In the genomic region with DNA sequence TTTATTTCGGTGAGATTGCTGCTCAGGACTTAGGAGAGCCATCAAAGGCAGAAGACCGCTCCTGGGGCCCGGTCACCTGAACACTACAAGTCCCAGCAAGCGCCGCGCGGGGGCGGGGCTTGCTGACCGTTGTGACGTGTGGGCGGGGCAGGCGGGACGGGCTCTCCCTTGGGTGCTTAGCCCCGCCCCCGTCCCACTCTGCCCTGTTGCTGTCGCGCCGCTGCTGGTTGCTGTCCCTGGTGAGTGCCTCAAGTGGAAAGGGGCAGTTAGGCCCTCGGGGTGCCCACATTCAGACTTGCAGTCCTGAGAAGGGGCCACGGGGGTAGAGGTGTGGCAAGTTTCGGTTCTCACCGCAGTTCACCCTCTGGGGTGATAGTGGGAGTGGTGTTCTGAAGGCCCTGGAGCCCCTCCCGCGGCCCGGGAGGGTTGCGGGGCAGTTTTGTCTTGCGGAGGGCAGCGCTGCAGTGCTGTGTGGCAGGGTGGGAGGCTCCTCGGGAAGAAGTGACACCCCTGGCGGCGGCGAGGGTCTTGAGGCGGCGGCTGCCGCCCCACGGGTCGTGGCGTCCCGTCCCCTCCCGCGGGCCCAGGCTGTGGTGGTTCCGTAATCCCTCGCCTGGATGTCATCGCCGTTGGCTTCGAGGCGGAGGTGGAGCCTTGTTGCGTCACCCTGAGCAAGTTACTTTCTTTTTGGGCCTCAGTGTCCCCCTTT, we compare ENCODE assay signal across 1 cellular context.
A peak's percentile ranks its signal among the peaks of the same experiment; 100 is the strongest.
TF ChIP-seq lines count a peak whose summit lies in the region.

A gene with protein sequence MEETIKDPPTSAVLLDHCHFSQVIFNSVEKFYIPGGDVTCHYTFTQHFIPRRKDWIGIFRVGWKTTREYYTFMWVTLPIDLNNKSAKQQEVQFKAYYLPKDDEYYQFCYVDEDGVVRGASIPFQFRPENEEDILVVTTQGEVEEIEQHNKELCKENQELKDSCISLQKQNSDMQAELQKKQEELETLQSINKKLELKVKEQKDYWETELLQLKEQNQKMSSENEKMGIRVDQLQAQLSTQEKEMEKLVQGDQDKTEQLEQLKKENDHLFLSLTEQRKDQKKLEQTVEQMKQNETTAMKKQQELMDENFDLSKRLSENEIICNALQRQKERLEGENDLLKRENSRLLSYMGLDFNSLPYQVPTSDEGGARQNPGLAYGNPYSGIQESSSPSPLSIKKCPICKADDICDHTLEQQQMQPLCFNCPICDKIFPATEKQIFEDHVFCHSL (plus strand): TSS at position 196 of the 709 bp plus-strand sequence. CDS start 10,673 bp downstream, outside the sequence.

TF ChIP-seq in HepG2, 621 proteins besides CTCF, POLR2A, EP300 and RAD21 (continued from another document and continues in another):
- TF ChIP-seq, protein P1, sequence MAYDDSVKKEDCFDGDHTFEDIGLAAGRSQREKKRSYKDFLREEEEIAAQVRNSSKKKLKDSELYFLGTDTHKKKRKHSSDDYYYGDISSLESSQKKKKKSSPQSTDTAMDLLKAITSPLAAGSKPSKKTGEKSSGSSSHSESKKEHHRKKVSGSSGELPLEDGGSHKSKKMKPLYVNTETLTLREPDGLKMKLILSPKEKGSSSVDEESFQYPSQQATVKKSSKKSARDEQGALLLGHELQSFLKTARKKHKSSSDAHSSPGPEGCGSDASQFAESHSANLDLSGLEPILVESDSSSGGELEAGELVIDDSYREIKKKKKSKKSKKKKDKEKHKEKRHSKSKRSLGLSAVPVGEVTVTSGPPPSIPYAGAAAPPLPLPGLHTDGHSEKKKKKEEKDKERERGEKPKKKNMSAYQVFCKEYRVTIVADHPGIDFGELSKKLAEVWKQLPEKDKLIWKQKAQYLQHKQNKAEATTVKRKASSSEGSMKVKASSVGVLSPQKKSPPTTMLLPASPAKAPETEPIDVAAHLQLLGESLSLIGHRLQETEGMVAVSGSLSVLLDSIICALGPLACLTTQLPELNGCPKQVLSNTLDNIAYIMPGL (CRISPR knock-in tag; IDR thresholded peaks at IDR 0.05; ENCODE audit: borderline replicate concordance in 1 of 2, low read depth in 1 of 2): peak; percentile 73 to 89; a peak in 3 of 4 replicates
- TF ChIP-seq, protein P2, sequence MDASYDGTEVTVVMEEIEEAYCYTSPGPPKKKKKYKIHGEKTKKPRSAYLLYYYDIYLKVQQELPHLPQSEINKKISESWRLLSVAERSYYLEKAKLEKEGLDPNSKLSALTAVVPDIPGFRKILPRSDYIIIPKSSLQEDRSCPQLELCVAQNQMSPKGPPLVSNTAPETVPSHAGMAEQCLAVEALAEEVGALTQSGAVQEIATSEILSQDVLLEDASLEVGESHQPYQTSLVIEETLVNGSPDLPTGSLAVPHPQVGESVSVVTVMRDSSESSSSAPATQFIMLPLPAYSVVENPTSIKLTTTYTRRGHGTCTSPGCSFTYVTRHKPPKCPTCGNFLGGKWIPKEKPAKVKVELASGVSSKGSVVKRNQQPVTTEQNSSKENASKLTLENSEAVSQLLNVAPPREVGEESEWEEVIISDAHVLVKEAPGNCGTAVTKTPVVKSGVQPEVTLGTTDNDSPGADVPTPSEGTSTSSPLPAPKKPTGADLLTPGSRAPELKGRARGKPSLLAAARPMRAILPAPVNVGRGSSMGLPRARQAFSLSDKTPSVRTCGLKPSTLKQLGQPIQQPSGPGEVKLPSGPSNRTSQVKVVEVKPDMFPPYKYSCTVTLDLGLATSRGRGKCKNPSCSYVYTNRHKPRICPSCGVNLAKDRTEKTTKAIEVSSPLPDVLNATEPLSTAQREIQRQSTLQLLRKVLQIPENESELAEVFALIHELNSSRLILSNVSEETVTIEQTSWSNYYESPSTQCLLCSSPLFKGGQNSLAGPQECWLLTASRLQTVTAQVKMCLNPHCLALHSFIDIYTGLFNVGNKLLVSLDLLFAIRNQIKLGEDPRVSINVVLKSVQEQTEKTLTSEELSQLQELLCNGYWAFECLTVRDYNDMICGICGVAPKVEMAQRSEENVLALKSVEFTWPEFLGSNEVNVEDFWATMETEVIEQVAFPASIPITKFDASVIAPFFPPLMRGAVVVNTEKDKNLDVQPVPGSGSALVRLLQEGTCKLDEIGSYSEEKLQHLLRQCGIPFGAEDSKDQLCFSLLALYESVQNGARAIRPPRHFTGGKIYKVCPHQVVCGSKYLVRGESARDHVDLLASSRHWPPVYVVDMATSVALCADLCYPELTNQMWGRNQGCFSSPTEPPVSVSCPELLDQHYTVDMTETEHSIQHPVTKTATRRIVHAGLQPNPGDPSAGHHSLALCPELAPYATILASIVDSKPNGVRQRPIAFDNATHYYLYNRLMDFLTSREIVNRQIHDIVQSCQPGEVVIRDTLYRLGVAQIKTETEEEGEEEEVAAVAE (CRISPR knock-in tag; IDR thresholded peaks at IDR 0.05; ENCODE audit: borderline replicate concordance): no peak
- TF ChIP-seq ZKSCAN5 (CRISPR knock-in tag; IDR thresholded peaks at IDR 0.05): 0 out of 2 replicates have a peak, but pooled peaks have one; percentile 44
- TF ChIP-seq, protein P3, sequence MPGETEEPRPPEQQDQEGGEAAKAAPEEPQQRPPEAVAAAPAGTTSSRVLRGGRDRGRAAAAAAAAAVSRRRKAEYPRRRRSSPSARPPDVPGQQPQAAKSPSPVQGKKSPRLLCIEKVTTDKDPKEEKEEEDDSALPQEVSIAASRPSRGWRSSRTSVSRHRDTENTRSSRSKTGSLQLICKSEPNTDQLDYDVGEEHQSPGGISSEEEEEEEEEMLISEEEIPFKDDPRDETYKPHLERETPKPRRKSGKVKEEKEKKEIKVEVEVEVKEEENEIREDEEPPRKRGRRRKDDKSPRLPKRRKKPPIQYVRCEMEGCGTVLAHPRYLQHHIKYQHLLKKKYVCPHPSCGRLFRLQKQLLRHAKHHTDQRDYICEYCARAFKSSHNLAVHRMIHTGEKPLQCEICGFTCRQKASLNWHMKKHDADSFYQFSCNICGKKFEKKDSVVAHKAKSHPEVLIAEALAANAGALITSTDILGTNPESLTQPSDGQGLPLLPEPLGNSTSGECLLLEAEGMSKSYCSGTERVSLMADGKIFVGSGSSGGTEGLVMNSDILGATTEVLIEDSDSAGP (CRISPR knock-in tag; IDR thresholded peaks at IDR 0.05; ENCODE audit: borderline replicate concordance): peak; percentile 92
- no peak for TF ChIP-seq ZNF224 (CRISPR knock-in tag; IDR thresholded peaks at IDR 0.05)
- TF ChIP-seq, protein P4, sequence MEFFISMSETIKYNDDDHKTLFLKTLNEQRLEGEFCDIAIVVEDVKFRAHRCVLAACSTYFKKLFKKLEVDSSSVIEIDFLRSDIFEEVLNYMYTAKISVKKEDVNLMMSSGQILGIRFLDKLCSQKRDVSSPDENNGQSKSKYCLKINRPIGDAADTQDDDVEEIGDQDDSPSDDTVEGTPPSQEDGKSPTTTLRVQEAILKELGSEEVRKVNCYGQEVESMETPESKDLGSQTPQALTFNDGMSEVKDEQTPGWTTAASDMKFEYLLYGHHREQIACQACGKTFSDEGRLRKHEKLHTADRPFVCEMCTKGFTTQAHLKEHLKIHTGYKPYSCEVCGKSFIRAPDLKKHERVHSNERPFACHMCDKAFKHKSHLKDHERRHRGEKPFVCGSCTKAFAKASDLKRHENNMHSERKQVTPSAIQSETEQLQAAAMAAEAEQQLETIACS (CRISPR knock-in tag; IDR thresholded peaks at IDR 0.05): peak; percentile 4; the same call in 1 of the 2 replicates
- TF ChIP-seq, protein P5, sequence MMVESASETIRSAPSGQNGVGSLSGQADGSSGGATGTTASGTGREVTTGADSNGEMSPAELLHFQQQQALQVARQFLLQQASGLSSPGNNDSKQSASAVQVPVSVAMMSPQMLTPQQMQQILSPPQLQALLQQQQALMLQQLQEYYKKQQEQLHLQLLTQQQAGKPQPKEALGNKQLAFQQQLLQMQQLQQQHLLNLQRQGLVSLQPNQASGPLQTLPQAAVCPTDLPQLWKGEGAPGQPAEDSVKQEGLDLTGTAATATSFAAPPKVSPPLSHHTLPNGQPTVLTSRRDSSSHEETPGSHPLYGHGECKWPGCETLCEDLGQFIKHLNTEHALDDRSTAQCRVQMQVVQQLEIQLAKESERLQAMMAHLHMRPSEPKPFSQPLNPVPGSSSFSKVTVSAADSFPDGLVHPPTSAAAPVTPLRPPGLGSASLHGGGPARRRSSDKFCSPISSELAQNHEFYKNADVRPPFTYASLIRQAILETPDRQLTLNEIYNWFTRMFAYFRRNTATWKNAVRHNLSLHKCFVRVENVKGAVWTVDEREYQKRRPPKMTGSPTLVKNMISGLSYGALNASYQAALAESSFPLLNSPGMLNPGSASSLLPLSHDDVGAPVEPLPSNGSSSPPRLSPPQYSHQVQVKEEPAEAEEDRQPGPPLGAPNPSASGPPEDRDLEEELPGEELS (CRISPR knock-in tag; IDR thresholded peaks at IDR 0.05): peak; percentile 8; the same call in 1 of the 2 replicates
- TF ChIP-seq RARA (CRISPR knock-in tag; IDR thresholded peaks at IDR 0.05): 0 out of 2 replicates have a peak, but pooled peaks have one; percentile 17
- no peak for TF ChIP-seq ZNF326 (CRISPR knock-in tag; IDR thresholded peaks at IDR 0.05; ENCODE audit: borderline replicate concordance)
- TF ChIP-seq, protein P6, sequence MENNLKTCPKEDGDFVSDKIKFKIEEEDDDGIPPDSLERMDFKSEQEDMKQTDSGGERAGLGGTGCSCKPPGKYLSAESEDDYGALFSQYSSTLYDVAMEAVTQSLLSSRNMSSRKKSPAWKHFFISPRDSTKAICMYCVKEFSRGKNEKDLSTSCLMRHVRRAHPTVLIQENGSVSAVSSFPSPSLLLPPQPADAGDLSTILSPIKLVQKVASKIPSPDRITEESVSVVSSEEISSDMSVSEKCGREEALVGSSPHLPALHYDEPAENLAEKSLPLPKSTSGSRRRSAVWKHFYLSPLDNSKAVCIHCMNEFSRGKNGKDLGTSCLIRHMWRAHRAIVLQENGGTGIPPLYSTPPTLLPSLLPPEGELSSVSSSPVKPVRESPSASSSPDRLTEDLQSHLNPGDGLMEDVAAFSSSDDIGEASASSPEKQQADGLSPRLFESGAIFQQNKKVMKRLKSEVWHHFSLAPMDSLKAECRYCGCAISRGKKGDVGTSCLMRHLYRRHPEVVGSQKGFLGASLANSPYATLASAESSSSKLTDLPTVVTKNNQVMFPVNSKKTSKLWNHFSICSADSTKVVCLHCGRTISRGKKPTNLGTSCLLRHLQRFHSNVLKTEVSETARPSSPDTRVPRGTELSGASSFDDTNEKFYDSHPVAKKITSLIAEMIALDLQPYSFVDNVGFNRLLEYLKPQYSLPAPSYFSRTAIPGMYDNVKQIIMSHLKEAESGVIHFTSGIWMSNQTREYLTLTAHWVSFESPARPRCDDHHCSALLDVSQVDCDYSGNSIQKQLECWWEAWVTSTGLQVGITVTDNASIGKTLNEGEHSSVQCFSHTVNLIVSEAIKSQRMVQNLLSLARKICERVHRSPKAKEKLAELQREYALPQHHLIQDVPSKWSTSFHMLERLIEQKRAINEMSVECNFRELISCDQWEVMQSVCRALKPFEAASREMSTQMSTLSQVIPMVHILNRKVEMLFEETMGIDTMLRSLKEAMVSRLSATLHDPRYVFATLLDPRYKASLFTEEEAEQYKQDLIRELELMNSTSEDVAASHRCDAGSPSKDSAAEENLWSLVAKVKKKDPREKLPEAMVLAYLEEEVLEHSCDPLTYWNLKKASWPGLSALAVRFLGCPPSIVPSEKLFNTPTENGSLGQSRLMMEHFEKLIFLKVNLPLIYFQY (CRISPR knock-in tag; IDR thresholded peaks at IDR 0.05; ENCODE audit: borderline replicate concordance): 0 out of 2 replicates have a peak, but pooled peaks have one; percentile 38
- TF ChIP-seq ZNF670 (CRISPR knock-in tag; IDR thresholded peaks at IDR 0.05; ENCODE audit: borderline replicate concordance): no peak
- TF ChIP-seq, protein P7, sequence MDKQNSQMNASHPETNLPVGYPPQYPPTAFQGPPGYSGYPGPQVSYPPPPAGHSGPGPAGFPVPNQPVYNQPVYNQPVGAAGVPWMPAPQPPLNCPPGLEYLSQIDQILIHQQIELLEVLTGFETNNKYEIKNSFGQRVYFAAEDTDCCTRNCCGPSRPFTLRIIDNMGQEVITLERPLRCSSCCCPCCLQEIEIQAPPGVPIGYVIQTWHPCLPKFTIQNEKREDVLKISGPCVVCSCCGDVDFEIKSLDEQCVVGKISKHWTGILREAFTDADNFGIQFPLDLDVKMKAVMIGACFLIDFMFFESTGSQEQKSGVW (CRISPR knock-in tag; IDR thresholded peaks at IDR 0.05; ENCODE audit: borderline replicate concordance): no peak
- no peak for TF ChIP-seq KDM3A (CRISPR knock-in tag; IDR thresholded peaks at IDR 0.05; ENCODE audit: low read depth)
- no peak for TF ChIP-seq PTBP1 (IDR thresholded peaks at IDR 0.05; ENCODE audit: low read depth, low read length, poor library complexity, severe bottlenecking)
- no peak for TF ChIP-seq NCOA2 (CRISPR knock-in tag; IDR thresholded peaks at IDR 0.05)
- peak; percentile 29; the same call in 1 of the 2 replicates for TF ChIP-seq FOXO1 (CRISPR knock-in tag; IDR thresholded peaks at IDR 0.05)
- TF ChIP-seq, protein P8, sequence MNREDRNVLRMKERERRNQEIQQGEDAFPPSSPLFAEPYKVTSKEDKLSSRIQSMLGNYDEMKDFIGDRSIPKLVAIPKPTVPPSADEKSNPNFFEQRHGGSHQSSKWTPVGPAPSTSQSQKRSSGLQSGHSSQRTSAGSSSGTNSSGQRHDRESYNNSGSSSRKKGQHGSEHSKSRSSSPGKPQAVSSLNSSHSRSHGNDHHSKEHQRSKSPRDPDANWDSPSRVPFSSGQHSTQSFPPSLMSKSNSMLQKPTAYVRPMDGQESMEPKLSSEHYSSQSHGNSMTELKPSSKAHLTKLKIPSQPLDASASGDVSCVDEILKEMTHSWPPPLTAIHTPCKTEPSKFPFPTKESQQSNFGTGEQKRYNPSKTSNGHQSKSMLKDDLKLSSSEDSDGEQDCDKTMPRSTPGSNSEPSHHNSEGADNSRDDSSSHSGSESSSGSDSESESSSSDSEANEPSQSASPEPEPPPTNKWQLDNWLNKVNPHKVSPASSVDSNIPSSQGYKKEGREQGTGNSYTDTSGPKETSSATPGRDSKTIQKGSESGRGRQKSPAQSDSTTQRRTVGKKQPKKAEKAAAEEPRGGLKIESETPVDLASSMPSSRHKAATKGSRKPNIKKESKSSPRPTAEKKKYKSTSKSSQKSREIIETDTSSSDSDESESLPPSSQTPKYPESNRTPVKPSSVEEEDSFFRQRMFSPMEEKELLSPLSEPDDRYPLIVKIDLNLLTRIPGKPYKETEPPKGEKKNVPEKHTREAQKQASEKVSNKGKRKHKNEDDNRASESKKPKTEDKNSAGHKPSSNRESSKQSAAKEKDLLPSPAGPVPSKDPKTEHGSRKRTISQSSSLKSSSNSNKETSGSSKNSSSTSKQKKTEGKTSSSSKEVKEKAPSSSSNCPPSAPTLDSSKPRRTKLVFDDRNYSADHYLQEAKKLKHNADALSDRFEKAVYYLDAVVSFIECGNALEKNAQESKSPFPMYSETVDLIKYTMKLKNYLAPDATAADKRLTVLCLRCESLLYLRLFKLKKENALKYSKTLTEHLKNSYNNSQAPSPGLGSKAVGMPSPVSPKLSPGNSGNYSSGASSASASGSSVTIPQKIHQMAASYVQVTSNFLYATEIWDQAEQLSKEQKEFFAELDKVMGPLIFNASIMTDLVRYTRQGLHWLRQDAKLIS (CRISPR knock-in tag; IDR thresholded peaks at IDR 0.05): no peak
- TF ChIP-seq ZC3H4 (CRISPR knock-in tag; IDR thresholded peaks at IDR 0.05; ENCODE audit: borderline replicate concordance): no peak
- TF ChIP-seq, protein P9, sequence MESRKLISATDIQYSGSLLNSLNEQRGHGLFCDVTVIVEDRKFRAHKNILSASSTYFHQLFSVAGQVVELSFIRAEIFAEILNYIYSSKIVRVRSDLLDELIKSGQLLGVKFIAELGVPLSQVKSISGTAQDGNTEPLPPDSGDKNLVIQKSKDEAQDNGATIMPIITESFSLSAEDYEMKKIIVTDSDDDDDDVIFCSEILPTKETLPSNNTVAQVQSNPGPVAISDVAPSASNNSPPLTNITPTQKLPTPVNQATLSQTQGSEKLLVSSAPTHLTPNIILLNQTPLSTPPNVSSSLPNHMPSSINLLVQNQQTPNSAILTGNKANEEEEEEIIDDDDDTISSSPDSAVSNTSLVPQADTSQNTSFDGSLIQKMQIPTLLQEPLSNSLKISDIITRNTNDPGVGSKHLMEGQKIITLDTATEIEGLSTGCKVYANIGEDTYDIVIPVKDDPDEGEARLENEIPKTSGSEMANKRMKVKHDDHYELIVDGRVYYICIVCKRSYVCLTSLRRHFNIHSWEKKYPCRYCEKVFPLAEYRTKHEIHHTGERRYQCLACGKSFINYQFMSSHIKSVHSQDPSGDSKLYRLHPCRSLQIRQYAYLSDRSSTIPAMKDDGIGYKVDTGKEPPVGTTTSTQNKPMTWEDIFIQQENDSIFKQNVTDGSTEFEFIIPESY (CRISPR knock-in tag; IDR thresholded peaks at IDR 0.05): 0 out of 2 replicates have a peak, but pooled peaks have one; percentile 5
- peak; percentile 98 for TF ChIP-seq ZNF143 (CRISPR knock-in tag; IDR thresholded peaks at IDR 0.05)
